23 cellular contexts compared by ENCODE assay signal in the genomic region with DNA sequence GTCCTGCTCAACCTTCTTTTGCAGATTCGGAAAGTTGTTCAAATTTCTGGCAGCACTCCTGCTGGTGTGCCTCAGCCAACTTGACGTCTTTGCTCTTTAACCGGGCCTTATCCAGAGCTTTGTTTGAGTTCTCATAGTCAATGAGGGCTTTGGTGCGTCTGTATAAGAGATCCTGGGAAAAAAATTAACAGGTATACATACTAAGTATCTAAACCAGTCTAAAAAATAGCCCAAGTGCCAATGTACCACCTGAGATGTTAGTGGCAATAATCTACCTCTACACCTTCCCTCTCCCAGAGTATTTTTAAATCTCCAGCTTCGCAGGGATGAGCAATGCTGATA.
"Had no signal": no experiment of that assay in that cellular context is flagged by ENCODE, and none has a peak within 500 bp of the region (broad histone marks: within the 10 kb centered on the region; RNA-seq: fewer than 3 reads in every experiment).

No MANE protein-coding gene starts in this region.

- H3K9me3 ChIP-seq: adrenal gland had no signal

- DNase-seq: activated B cell treated with CpG ODN at 0.5 μM for 24 hours; activated CD4-positive, alpha-beta T cell treated with anti-CD3 and anti-CD28 coated beads for 1 hour; activated CD4-positive, alpha-beta T cell treated with anti-CD3 and anti-CD28 coated beads, Interleukin-2, amount 10 ng/mL, durations not matched to agents 24 days and 14 days; activated CD4-positive, alpha-beta T cell treated with anti-CD3 and anti-CD28 coated beads, Interleukin-2, amount 50 U/mL, for 48 hours; activated CD8-positive, alpha-beta memory T cell treated with anti-CD3 and anti-CD28 coated beads, Interleukin-2, amount 50 U/mL, for 48 hours; activated gamma-delta T cell; activated naive CD4-positive, alpha-beta T cell treated with anti-CD3 and anti-CD28 coated beads, Interleukin-2, amount 50 U/mL, for 16 hours; activated naive CD8-positive, alpha-beta T cell treated with anti-CD3 and anti-CD28 coated beads, Interleukin-2, amount 10 ng/mL, durations not matched to agents 7 days and 5 days; activated T-cell treated with anti-CD3 and anti-CD28 coated beads, Interleukin-2, amount 50 U/mL, for 24 hours; adrenal gland; anterior cingulate cortex; cerebellar nuclear complex; KG1; NCI-H1092 treated with DMSO at 0.1 percent for 48 hours; NCI-H1417 treated with DMSO at 0.1 percent for 48 hours; NCI-H1694 treated with DMSO at 0.1 percent for 48 hours; NCI-H2029 treated with DMSO at 0.1 percent for 48 hours; NCI-H510A treated with DMSO at 0.1 percent for 48 hours; PC-9; SHP77 treated with DMSO at 0.1 percent for 48 hours had no signal

- H3K4me3 Mint-ChIP-seq: activated B cell treated with CpG ODN at 0.5 μM for 24 hours; activated CD4-positive, alpha-beta T cell treated with anti-CD3 and anti-CD28 coated beads, Interleukin-2, amount 10 ng/mL, durations not matched to agents 24 days and 14 days; activated naive CD8-positive, alpha-beta T cell treated with anti-CD3 and anti-CD28 coated beads, Interleukin-2, amount 10 ng/mL, durations not matched to agents 7 days and 5 days; activated T-cell treated with anti-CD3 and anti-CD28 coated beads, Interleukin-2, amount 50 U/mL, for 24 hours; activated T-helper 17 cell treated with anti-CD3 and anti-CD28 coated beads, Interleukin-2, amount 50 U/mL, for 72 hours; T-helper 1 cell treated with Interleukin-12 subunit alpha and Interleukin-12 subunit beta and Interleukin-4 antibody, amounts not matched to agents 30 μg/mL and 1 μg/mL, for 36 hours had no signal

- H3K27me3 Mint-ChIP-seq: activated B cell treated with CpG ODN at 0.5 μM for 24 hours; activated CD4-positive, alpha-beta T cell treated with anti-CD3 and anti-CD28 coated beads, Interleukin-2, amount 10 ng/mL, durations not matched to agents 24 days and 14 days; activated naive CD8-positive, alpha-beta T cell treated with anti-CD3 and anti-CD28 coated beads, Interleukin-2, amount 10 ng/mL, durations not matched to agents 7 days and 5 days; activated T-cell treated with anti-CD3 and anti-CD28 coated beads, Interleukin-2, amount 50 U/mL, for 24 hours; activated T-helper 17 cell treated with anti-CD3 and anti-CD28 coated beads, Interleukin-2, amount 50 U/mL, for 72 hours; IgD-negative memory B cell had no signal

- H3K4me3 ChIP-seq: adrenal gland, PC-9 had no signal

- H3K27ac ChIP-seq: PC-9 had no signal

- H3K4me2 ChIP-seq: PC-9 had no signal

- ATAC-seq: activated T-helper 17 cell treated with anti-CD3 and anti-CD28 coated beads, Interleukin-2, amount 50 U/mL, for 72 hours had no signal

- H3K9me3 Mint-ChIP-seq: activated B cell treated with CpG ODN at 0.5 μM for 24 hours; activated CD4-positive, alpha-beta T cell treated with anti-CD3 and anti-CD28 coated beads, Interleukin-2, amount 10 ng/mL, durations not matched to agents 24 days and 14 days; activated naive CD8-positive, alpha-beta T cell treated with anti-CD3 and anti-CD28 coated beads, Interleukin-2, amount 10 ng/mL, durations not matched to agents 7 days and 5 days; activated T-cell treated with anti-CD3 and anti-CD28 coated beads, Interleukin-2, amount 50 U/mL, for 24 hours; activated T-helper 17 cell treated with anti-CD3 and anti-CD28 coated beads, Interleukin-2, amount 50 U/mL, for 72 hours; IgD-negative memory B cell; T-helper 1 cell treated with Interleukin-12 subunit alpha and Interleukin-12 subunit beta and Interleukin-4 antibody, amounts not matched to agents 30 μg/mL and 1 μg/mL, for 36 hours had no signal

- H3K27me3 ChIP-seq: adrenal gland had no signal

- H3K27ac Mint-ChIP-seq: activated B cell treated with CpG ODN at 0.5 μM for 24 hours; activated CD4-positive, alpha-beta T cell treated with anti-CD3 and anti-CD28 coated beads, Interleukin-2, amount 10 ng/mL, durations not matched to agents 24 days and 14 days; activated naive CD8-positive, alpha-beta T cell treated with anti-CD3 and anti-CD28 coated beads, Interleukin-2, amount 10 ng/mL, durations not matched to agents 7 days and 5 days; IgD-negative memory B cell; T-helper 1 cell treated with Interleukin-12 subunit alpha and Interleukin-12 subunit beta and Interleukin-4 antibody, amounts not matched to agents 30 μg/mL and 1 μg/mL, for 36 hours had no signal
